13 cellular contexts compared by ENCODE assay signal in genomic region chr5:150582281-150582791, GRCh38. TPM values are rescaled to one million over a fixed set of nuclear protein-coding genes. Genes with fewer than 3 reads are reported as not detected.
DNase-seq lines count a peak whose midpoint lies in the region; ATAC-seq and TF ChIP-seq lines count a peak whose summit lies in the region.
"Had no signal": no experiment of that assay in that cellular context is flagged by ENCODE, and none has a peak within 500 bp of the region (broad histone marks: within the 10 kb centered on the region; RNA-seq: fewer than 3 reads in every experiment).

No MANE protein-coding gene starts in this region.

- no peaks in the 10 kb centered on the region for H3K9me3 Mint-ChIP-seq in progenitor cell of endocrine pancreas (ENCODE audit: low read depth)
- H3K9me3 Mint-ChIP-seq: activated T-cell treated with anti-CD3 and anti-CD28 coated beads, Interleukin-2, amount 50 U/mL, for 72 hours; stimulated activated naive CD8-positive, alpha-beta T cell treated with anti-CD3 and anti-CD28 coated beads, Interleukin-15, Interleukin-2, amounts not matched to agents 100 ng/mL and 50 ng/mL, for 24 hours had no signal

- TF ChIP-seq CTCF in progenitor cell of endocrine pancreas (IDR thresholded peaks at IDR 0.05; ENCODE audit: unreplicated experiment): no peak

- no peaks in the 10 kb centered on the region for H3K36me3 Mint-ChIP-seq in progenitor cell of endocrine pancreas (ENCODE audit: insufficient read depth)

- peaks cover 17% of the 10 kb centered on the region for H3K4me1 Mint-ChIP-seq in progenitor cell of endocrine pancreas (ENCODE audit: low read depth)

- H3K27me3 Mint-ChIP-seq in progenitor cell of endocrine pancreas: peaks cover 4% of the 10 kb centered on the region

- DNase-seq in EH (ENCODE audit: low read depth) (peak; percentile 46), astrocyte of the hippocampus (ENCODE audit: low read depth, low spot score) (peak; percentile 78), islet precursor cell (peak; percentile 79), progenitor cell of endocrine pancreas (ENCODE audit: low spot score, unreplicated experiment) (peak; percentile 34), cerebellar nuclear complex (lab: John Stamatoyannopoulos, UW) (no peak), NCI-H1930 (lab: John Stamatoyannopoulos, UW) (no peak), NCI-H1436 (lab: John Stamatoyannopoulos, UW) (no peak)
- DNase-seq: activated T-cell treated with anti-CD3 and anti-CD28 coated beads, Interleukin-2, amount 50 U/mL, for 72 hours; NCI-H146; stimulated activated CD4-positive, alpha-beta T cell treated with anti-CD3 and anti-CD28 coated beads, Interleukin-1b, Interleukin-23, amount 100 ng/mL, for 48 hours had no signal

- H3K4me3 Mint-ChIP-seq in progenitor cell of endocrine pancreas (ENCODE audit: low read depth): peak overlapping the region; percentile 56
- H3K4me3 Mint-ChIP-seq: activated T-cell treated with anti-CD3 and anti-CD28 coated beads, Interleukin-2, amount 50 U/mL, for 72 hours; stimulated activated naive CD8-positive, alpha-beta T cell treated with anti-CD3 and anti-CD28 coated beads, Interleukin-15, Interleukin-2, amounts not matched to agents 100 ng/mL and 50 ng/mL, for 24 hours had no signal

- no peak for ATAC-seq in HG02798 (IDR thresholded peaks at IDR 0.05; ENCODE audit: poor library complexity, unreplicated experiment)
- ATAC-seq: activated T-cell treated with anti-CD3 and anti-CD28 coated beads, Interleukin-2, amount 50 U/mL, for 72 hours; gastrocnemius medialis had no signal

- H3K27ac Mint-ChIP-seq in progenitor cell of endocrine pancreas: peak overlapping the region; percentile 92
- H3K27ac Mint-ChIP-seq: activated T-cell treated with anti-CD3 and anti-CD28 coated beads, Interleukin-2, amount 50 U/mL, for 72 hours; stimulated activated naive CD8-positive, alpha-beta T cell treated with anti-CD3 and anti-CD28 coated beads, Interleukin-15, Interleukin-2, amounts not matched to agents 100 ng/mL and 50 ng/mL, for 24 hours had no signal

RNA-seq across cellular contexts. Expression of gene SYNPO, which starts 58.1 kb away (rescaled TPM):
- total RNA-seq in progenitor cell of endocrine pancreas: 1.4 and 1.5 TPM in 2 replicates

Comparison
In these comparisons a context has a peak if more than half of its experiments do, and no peak if none do; other contexts are left out.
1. DNase-seq: peak in EH (single experiment), astrocyte of the hippocampus (single experiment), islet precursor cell (single experiment) and progenitor cell of endocrine pancreas (single experiment); none in cerebellar nuclear complex (0 of 2), NCI-H1930 (0 of 2) and NCI-H1436 (single experiment).